In genomic region chr5:140010798-140011197, GRCh38 we compare ENCODE assay signal across 24 cellular contexts. TPM values are rescaled to one million over a fixed set of nuclear protein-coding genes. Genes with fewer than 3 reads are reported as not detected.
DNase-seq lines count a peak whose midpoint lies in the region; ATAC-seq and TF ChIP-seq lines count a peak whose summit lies in the region.
"Had no signal": no experiment of that assay in that cellular context is flagged by ENCODE, and none has a peak within 500 bp of the region (broad histone marks: within the 10 kb centered on the region; RNA-seq: fewer than 3 reads in every experiment).

No MANE protein-coding gene starts in this region.

- ATAC-seq in GM18868 (IDR thresholded peaks at IDR 0.05; ENCODE audit: unreplicated experiment), result peak; percentile 15
- peak; percentile 15 for ATAC-seq in GM21723 (IDR thresholded peaks at IDR 0.05; ENCODE audit: unreplicated experiment)
- peak; percentile 36; the same call in 1 of the 2 replicates for ATAC-seq in Panc1
- ATAC-seq in left ventricle myocardium superior, result peak; percentile 49
- no peak for ATAC-seq in activated CD4-positive, CD25-positive, alpha-beta regulatory T cell treated with anti-CD3 and anti-CD28 coated beads, Interleukin-2, amount 50 U/mL, for 24 hours
- ATAC-seq: K562 had no signal

- in situ Hi-C loops in Panc1 (cut with HindIII; ENCODE audit: low pct_unique_long_range_greater_than_20kb, low sequenced_read_pairs), result no loop called here
- in situ Hi-C loops in GM23248 (cut with MboI), result no loop called here

- H3K9me3 ChIP-seq in Panc1 (ENCODE audit: control insufficient read depth, insufficient read depth, low read depth, low read length) (no peaks in the 10 kb centered on the region), GM23248 (ENCODE audit: low read depth) (no peaks in the 10 kb centered on the region)

- no peaks in the 10 kb centered on the region for H4K20me1 ChIP-seq in GM23248 (ENCODE audit: insufficient read depth)

- H3K9ac ChIP-seq in GM23248, result no peak overlapping the region

- POLR2A ChIA-PET in Panc1 (lab: Charles Lee), result no interaction called here

- BruUV-seq in Panc1 (replicated peaks; lab: Mats Ljungman, UMichigan), result no TSS peak

- no peaks in the 10 kb centered on the region for H3F3A ChIP-seq in GM23248 (ENCODE audit: insufficient read depth)

- no peak for TF ChIP-seq CTCF in Panc1 (IDR thresholded peaks at IDR 0.05)

- 64 to 73% methylated on average over 3 of the region's 3 CpGs for WGBS in GM23248 (ENCODE audit: low coverage in 1 of 2, low lambda C conversion rate in 2 of 2, missing lambda C conversion rate in 2 of 2), 2 experiments

- no peak overlapping the region for H2AFZ ChIP-seq in GM23248

- no peak overlapping the region for H3K4me2 ChIP-seq in GM23248 (ENCODE audit: unreplicated experiment)

- no peaks in the 10 kb centered on the region for H3K79me2 ChIP-seq in GM23248 (ENCODE audit: insufficient read depth)

- H3K36me3 ChIP-seq in Panc1 (ENCODE audit: control insufficient read depth, insufficient read depth, low read length), result no peaks in the 10 kb centered on the region
- no peaks in the 10 kb centered on the region for H3K36me3 ChIP-seq in GM23248 (ENCODE audit: low read depth)

- no peaks in the 10 kb centered on the region for H3K9me2 ChIP-seq in GM23248 (ENCODE audit: insufficient read depth)

- H3K4me3 ChIP-seq in Panc1 (ENCODE audit: low read depth in 2 of 2, low read length in 2 of 2), result no peak overlapping the region
- no peak overlapping the region for H3K4me3 ChIP-seq in GM23248
- H3K4me3 ChIP-seq: K562 had no signal

- 0 out of 2 replicates have a peak, but pooled peaks cover 3% of the 10 kb centered on the region for H3K4me1 ChIP-seq in Panc1 (ENCODE audit: control insufficient read depth, insufficient read depth, low read length)
- H3K4me1 ChIP-seq in GM23248 (ENCODE audit: insufficient read depth), result no peaks in the 10 kb centered on the region

- intact Hi-C loops in Panc1 (cut with micrococcal nuclease; ENCODE audit: unreplicated experiment) (no loop called here), left ventricle myocardium superior (cut with micrococcal nuclease) (no loop called here)

- no peaks in the 10 kb centered on the region for H3K27me3 ChIP-seq in Panc1 (ENCODE audit: control insufficient read depth, insufficient read depth, low read length)
- peaks cover 70% of the 10 kb centered on the region for H3K27me3 ChIP-seq in GM23248 (replicated peaks; ENCODE audit: insufficient read depth)

- H3K27ac ChIP-seq in Panc1 (ENCODE audit: low read length) (no peak overlapping the region), GM23248 (no peak overlapping the region)
- H3K27ac ChIP-seq: C4-2B, HL-60 had no signal

- CTCF ChIA-PET in Panc1 (lab: Charles Lee), result no interaction called here

- DNase-seq in Panc1 (ENCODE audit: low read depth, low spot score) (no peak), left ventricle myocardium superior (no peak), putamen (ENCODE audit: low spot score) (no peak), GM23248 (no peak)
- no peak for DNase-seq in activated CD4-positive, CD25-positive, alpha-beta regulatory T cell treated with anti-CD3 and anti-CD28 coated beads, Interleukin-2, amount 50 U/mL, for 72 hours
- DNase-seq: CD8-positive, alpha-beta memory T cell; H9; HFFc6; NCI-H1092 treated with DMSO at 0.1 percent for 48 hours; NCI-H146; NCI-H2029; NCI-H2227 treated with DMSO at 0.1 percent for 48 hours; NCI-H510A treated with DMSO at 0.1 percent for 48 hours; NCI-H748 treated with DMSO at 0.1 percent for 48 hours; NK-92 treated with Interleukin-12 subunit alpha and Interleukin-12 subunit beta, amount 100 ng/mL, for 24 hours had no signal

RNA-seq across cellular contexts. Expression of gene NRG2, which starts 32.3 kb away (rescaled TPM):
- 20.2 TPM for total RNA-seq in Panc1 (2021; ENCODE audit: unreplicated experiment)
- polyA plus RNA-seq in Panc1 (2012; ENCODE audit: insufficient read length), result 20.9 TPM
- total RNA-seq in left ventricle myocardium superior, result 1.9 TPM
- not detected in 2 replicates for total RNA-seq in GM23248 (2014; rRNA removed; shearing (Covaris generic))
- 0.05 TPM in 1 of 2 replicates, not detected in the other for polyA plus RNA-seq in GM23248 (2016; fragmentation: Nextera tagmentation; extraction: Ambion mirVana)
- total RNA-seq: H9, HepG2, HT-29, K562, LHCN-M2 had no signal
- polyA plus RNA-seq: CD8-positive, alpha-beta memory T cell; HepG2; K562 had no signal

Comparison
In these comparisons a context has a peak if more than half of its experiments do, and no peak if none do; other contexts are left out.
1. ATAC-seq: peak in GM18868 (single experiment), GM21723 (single experiment), Panc1 (single experiment) and left ventricle myocardium superior (single experiment); none in activated CD4-positive, CD25-positive, alpha-beta regulatory T cell treated with anti-CD3 and anti-CD28 coated beads, Interleukin-2, amount 50 U/mL, for 24 hours (0 of 2).